Comparison of ENCODE assay signal across 1 cellular context in genomic region chr10:24952146-24952700, GRCh38.
TF ChIP-seq lines count a peak whose summit lies in the region.

Gene PRTFDC1 (minus strand): TSS chr10:24952606. CDS start chr10:24952575, 31 bp downstream.

TF ChIP-seq in K562, 482 proteins besides CTCF, POLR2A, EP300 and RAD21 (continued from another document and continues in another):
- TF ChIP-seq MGA (IDR thresholded peaks at IDR 0.05), result peak; percentile 56; the same call in 1 of the 2 replicates
- no peak for TF ChIP-seq BRD4 (IDR thresholded peaks at IDR 0.05)
- peak; percentile 13 for TF ChIP-seq CCNT2 (IDR thresholded peaks at IDR 0.05; ENCODE audit: borderline replicate concordance, extremely low read depth, insufficient read length, low read depth, low read length)
- TF ChIP-seq MITF (IDR thresholded peaks at IDR 0.05), result no peak
- TF ChIP-seq CHD2 (IDR thresholded peaks at IDR 0.05; ENCODE audit: low read depth, low read length), result peak; percentile 48; the same call in 1 of the 2 replicates
- TF ChIP-seq FIP1L1 (IDR thresholded peaks at IDR 0.05; ENCODE audit: low read depth, low read length, poor library complexity, severe bottlenecking), result no peak
- no peak for TF ChIP-seq KLF13 (tag; IDR thresholded peaks at IDR 0.05; ENCODE audit: borderline replicate concordance, low read depth)
- no peak for TF ChIP-seq NFATC3 (IDR thresholded peaks at IDR 0.05)
- no peak for TF ChIP-seq PCBP2 (IDR thresholded peaks at IDR 0.05; ENCODE audit: low read depth, low read length, poor library complexity, severe bottlenecking)
- 0 out of 2 replicates have a peak, but pooled peaks have one; percentile 23 for TF ChIP-seq ZC3H4 (CRISPR knock-in tag; IDR thresholded peaks at IDR 0.05; ENCODE audit: borderline replicate concordance)
- no peak for TF ChIP-seq FOXP1 (CRISPR knock-in tag; IDR thresholded peaks at IDR 0.05)
- TF ChIP-seq ZNF644 (tag; IDR thresholded peaks at IDR 0.05; ENCODE audit: low read depth), result no peak
- TF ChIP-seq ATF1 (CRISPR knock-in tag; IDR thresholded peaks at IDR 0.05), result no peak
- peak; percentile 31; the same call in 1 of the 2 replicates for TF ChIP-seq ATF1 (tag; IDR thresholded peaks at IDR 0.05)
- no peak for TF ChIP-seq MYC (IDR thresholded peaks at IDR 0.05; ENCODE audit: low read depth, low read length)
- no peak; the same call in 1 of the 2 replicates for TF ChIP-seq MYC (CRISPR knock-in tag; IDR thresholded peaks at IDR 0.05; ENCODE audit: borderline replicate concordance, low read depth)
- TF ChIP-seq BACH1 (tag; IDR thresholded peaks at IDR 0.05), result no peak
- no peak for TF ChIP-seq CHAMP1 (IDR thresholded peaks at IDR 0.05)
- peak; percentile 17; the same call in 1 of the 2 replicates for TF ChIP-seq ZBTB40 (IDR thresholded peaks at IDR 0.05)
- TF ChIP-seq ZBTB40 (CRISPR knock-in tag; IDR thresholded peaks at IDR 0.05), result no peak
- no peak for TF ChIP-seq CBX3 (IDR thresholded peaks at IDR 0.05; ENCODE audit: borderline replicate concordance in 1 of 2, low read length in 2 of 2)
- TF ChIP-seq ADNP (tag; IDR thresholded peaks at IDR 0.05), result no peak
- no peak for TF ChIP-seq MAFK (IDR thresholded peaks at IDR 0.05; ENCODE audit: low read length)
- TF ChIP-seq YY1 (IDR thresholded peaks at IDR 0.05; ENCODE audit: borderline replicate concordance in 1 of 3, control insufficient read depth in 1 of 3, extremely low read depth in 1 of 3, insufficient read depth in 3 of 3, insufficient read length in 1 of 3, insufficient replicate concordance in 2 of 3, low read depth in 1 of 3, low read length in 2 of 3), result peak in 1 of 3 experiments; percentile 70
- 0 out of 4 replicates have a peak, but pooled peaks of 1 of the 2 experiments have one; percentile 4 for TF ChIP-seq SRF (CRISPR knock-in tag; IDR thresholded peaks at IDR 0.05)
- no peak for TF ChIP-seq SREBF1 (IDR thresholded peaks at IDR 0.05; ENCODE audit: borderline replicate concordance, low read depth, low read length)
- TF ChIP-seq FOXJ2 (tag; IDR thresholded peaks at IDR 0.05), result no peak
- TF ChIP-seq CEBPG (CRISPR knock-in tag; IDR thresholded peaks at IDR 0.05), result peak; percentile 53; the same call in 1 of the 2 replicates
- no peak for TF ChIP-seq CEBPG (tag; conservative IDR thresholded peaks at IDR 0.05 in 1 of 2, IDR thresholded peaks at IDR 0.05 in 1 of 2)
- TF ChIP-seq SUPT5H (IDR thresholded peaks at IDR 0.05), result 0 out of 2 replicates have a peak, but pooled peaks have one; percentile 65
- TF ChIP-seq ZNF277 (CRISPR knock-in tag; IDR thresholded peaks at IDR 0.05; ENCODE audit: borderline replicate concordance), result no peak
